15 cellular contexts compared by ENCODE assay signal in genomic region chr11:970319-970871, GRCh38. TPM values are rescaled to one million over a fixed set of nuclear protein-coding genes. Genes with fewer than 3 reads are reported as not detected.
DNase-seq lines count a peak whose midpoint lies in the region; ATAC-seq, FAIRE-seq and TF ChIP-seq lines count a peak whose summit lies in the region.
"Had no signal": no experiment of that assay in that cellular context is flagged by ENCODE, and none has a peak within 500 bp of the region (broad histone marks: within the 10 kb centered on the region; RNA-seq: fewer than 3 reads in every experiment).

No MANE protein-coding gene starts in this region.

- no peak for TF ChIP-seq RAD21 in GM12878 (IDR thresholded peaks at IDR 0.05; ENCODE audit: insufficient read depth, low read depth, low read length)

- peak overlapping the region; percentile 64 for H3K27ac Mint-ChIP-seq in activated CD4-positive, alpha-beta T cell treated with anti-CD3 and anti-CD28 coated beads for 36 hours

- H3K36me3 Mint-ChIP-seq in activated CD4-positive, alpha-beta T cell treated with anti-CD3 and anti-CD28 coated beads for 36 hours (ENCODE audit: low read depth): peaks cover 22% of the 10 kb centered on the region

- no peak for TF ChIP-seq EP300 in GM12878 (IDR thresholded peaks at IDR 0.05; ENCODE audit: borderline replicate concordance in 1 of 2, control insufficient read depth in 1 of 2, low read depth in 2 of 2, low read length in 2 of 2)

- CTCF ChIA-PET in activated CD4-positive, alpha-beta T cell treated with anti-CD3 and anti-CD28 coated beads for 36 hours (lab: Charles Lee): interaction anchor here (1.0 kb wide), 1 partner anchor 13 kb away, joined by 3 read pairs; no protein-coding TSS in a partner anchor
- CTCF ChIA-PET in GM12878 (lab: Yijun Ruan, JAX): no interaction called here

- SMC1A ChIA-PET in GM12878 (lab: Charles Lee; ENCODE audit: uncharacterized antibody, unreplicated experiment): no interaction called here

- H3K27me3 Mint-ChIP-seq in activated CD4-positive, alpha-beta T cell treated with anti-CD3 and anti-CD28 coated beads for 36 hours: no peaks in the 10 kb centered on the region

- H3K4me1 ChIP-seq in GM12878 (ENCODE audit: control insufficient read depth, insufficient read depth, low read length): no peaks in the 10 kb centered on the region
- peaks cover 33 to 36% of the 10 kb centered on the region in 2 experiments for H3K4me1 ChIP-seq in neutrophil (ENCODE audit: control insufficient read depth in 1 of 2, insufficient read depth in 1 of 2, low read depth in 1 of 2, low read length in 1 of 2)
- H3K4me1 ChIP-seq: ascending aorta had no signal

- DNase-seq in activated CD4-positive, alpha-beta T cell treated with anti-CD3 and anti-CD28 coated beads for 36 hours: peak; percentile 43
- no peak for DNase-seq in activated CD4-positive, alpha-beta T cell treated with anti-CD3 and anti-CD28 coated beads, Interleukin-2, amount 50 U/mL, for 1 hour
- DNase-seq in SW480 (ENCODE audit: low spot score): peak; percentile 85
- DNase-seq in GM12878 (ENCODE audit: low read depth, low spot score): no peak
- no peak for DNase-seq in NK-92 treated with Interleukin-12 subunit alpha and Interleukin-12 subunit beta, amount 100 ng/mL, for 24 hours (lab: John Stamatoyannopoulos, UW)
- DNase-seq: dermis blood vessel endothelial cell, NCI-H146, NCI-H446 had no signal

- no peak overlapping the region for H3K9ac ChIP-seq in GM12878 (ENCODE audit: control insufficient read depth, insufficient read depth, low read length)

- H3K9me3 Mint-ChIP-seq in activated CD4-positive, alpha-beta T cell treated with anti-CD3 and anti-CD28 coated beads for 36 hours (ENCODE audit: low read depth): no peaks in the 10 kb centered on the region

- H2AFZ ChIP-seq in GM12878 (ENCODE audit: control insufficient read depth, low read depth, low read length): no peak overlapping the region

- FAIRE-seq in GM12878 (lab: Jason Lieb, UNC): no peak
- FAIRE-seq: G401.6, GM19239 had no signal

- no peak overlapping the region for H3K27ac ChIP-seq in GM12878 (ENCODE audit: control insufficient read depth, insufficient read depth)
- peak overlapping the region; percentile 25 for H3K27ac ChIP-seq in neutrophil
- H3K27ac ChIP-seq: 22Rv1, ascending aorta had no signal

- TF ChIP-seq CTCF in GM12878 (IDR thresholded peaks at IDR 0.05 in 2 of 3, conservative IDR thresholded peaks at IDR 0.05 in 1 of 3; ENCODE audit: control insufficient read depth in 2 of 3, extremely low read depth in 1 of 3, insufficient read depth in 1 of 3, low read depth in 3 of 3, low read length in 3 of 3) (no peak), neutrophil (IDR thresholded peaks at IDR 0.05) (no peak)

- intact Hi-C loops in activated CD4-positive, alpha-beta T cell treated with anti-CD3 and anti-CD28 coated beads for 36 hours (cut with DNase I, micrococcal nuclease): no loop called here
- intact Hi-C loops in GM12878 (cut with micrococcal nuclease; ENCODE audit: unreplicated experiment): no loop called here

- H3K4me1 Mint-ChIP-seq in activated CD4-positive, alpha-beta T cell treated with anti-CD3 and anti-CD28 coated beads for 36 hours: peaks cover 22% of the 10 kb centered on the region

- BruUV-seq in GM12878 (replicated peaks; lab: Mats Ljungman, UMichigan): no TSS peak

- no peaks in the 10 kb centered on the region for H3K27me3 ChIP-seq in GM12878 (replicated peaks in 1 of 2; ENCODE audit: control insufficient read depth in 2 of 2, insufficient read depth in 2 of 2, low read length in 1 of 2)
- H3K27me3 ChIP-seq in neutrophil: no peaks in the 10 kb centered on the region
- H3K27me3 ChIP-seq: ascending aorta had no signal

- RAD21 ChIA-PET in GM12878 (lab: Charles Lee; ENCODE audit: unreplicated experiment): no interaction called here

- H3K36me3 ChIP-seq in GM12878 (ENCODE audit: control insufficient read depth in 2 of 2, insufficient read depth in 2 of 2, low read length in 1 of 2) (peaks cover 6 to 24% of the 10 kb centered on the region in 2 experiments; a peak in 3 of 4 replicates), neutrophil (peaks cover 44% of the 10 kb centered on the region)

- no peaks in the 10 kb centered on the region for H4K20me1 ChIP-seq in GM12878 (ENCODE audit: control insufficient read depth, insufficient read depth)

- in situ Hi-C loops in GM12878 (cut with MboI): no loop called here

- POLR2A ChIA-PET in activated CD4-positive, alpha-beta T cell treated with anti-CD3 and anti-CD28 coated beads for 36 hours (lab: Charles Lee): no interaction called here
- POLR2A ChIA-PET in GM12878 (lab: Charles Lee): no interaction called here

- no peak for TF ChIP-seq POLR2A in GM12878 (IDR thresholded peaks at IDR 0.05; ENCODE audit: low read depth, low read length)

- WGBS in GM12878 (ENCODE audit: insufficient coverage, insufficient replicate concordance, low lambda C conversion rate, missing lambda C conversion rate): 80% methylated on average over 26 of the region's 26 CpGs

- H3K4me3 Mint-ChIP-seq in activated CD4-positive, alpha-beta T cell treated with anti-CD3 and anti-CD28 coated beads for 36 hours: no peak overlapping the region

- H3K4me2 ChIP-seq in GM12878 (ENCODE audit: control insufficient read depth, insufficient read depth): no peak overlapping the region

- H3K9me3 ChIP-seq in GM12878 (replicated peaks; ENCODE audit: control insufficient read depth, insufficient read depth, low read length): no peaks in the 10 kb centered on the region
- H3K9me3 ChIP-seq in neutrophil: no peaks in the 10 kb centered on the region
- H3K9me3 ChIP-seq: ascending aorta had no signal

- H3K4me3 ChIP-seq in GM12878: no peak overlapping the region
- peak overlapping the region in 1 of 2 experiments; percentile 2 for H3K4me3 ChIP-seq in neutrophil (ENCODE audit: low read depth in 1 of 2, low read length in 1 of 2)
- H3K4me3 ChIP-seq: ascending aorta had no signal

- peak; percentile 51 for ATAC-seq in activated CD4-positive, alpha-beta T cell treated with anti-CD3 and anti-CD28 coated beads for 36 hours
- ATAC-seq in GM12878 (no peak), HG03097 (IDR thresholded peaks at IDR 0.05; ENCODE audit: low FRiP score, unreplicated experiment) (no peak), HG02870 (IDR thresholded peaks at IDR 0.05; ENCODE audit: unreplicated experiment) (no peak)

- no peaks in the 10 kb centered on the region for H3K79me2 ChIP-seq in GM12878 (ENCODE audit: control insufficient read depth, insufficient read depth, low read length)

TF ChIP-seq in GM12878, 131 proteins besides CTCF, POLR2A, EP300 and RAD21:
- TF ChIP-seq MEF2A (IDR thresholded peaks at IDR 0.05; ENCODE audit: insufficient read depth, low read depth, low read length): no peak
- TF ChIP-seq RUNX3 (IDR thresholded peaks at IDR 0.05; ENCODE audit: low read length): peak; percentile 19; the same call in 1 of the 2 replicates

RNA-seq across cellular contexts. Expression of gene AP2A2, which starts 44.7 kb away (rescaled TPM):
- 10 to 100 TPM; 43.5 to 71.6 TPM for total RNA-seq in activated CD4-positive, alpha-beta T cell treated with anti-CD3 and anti-CD28 coated beads for 36 hours
- 81.6 and 92.4 TPM in 2 replicates for total RNA-seq in GM12878 (2013; cell fraction: nucleolus; rRNA removed)
- total RNA-seq in GM12878 (2014; rRNA removed) (12.8 and 15.1 TPM in 2 replicates), GM12878 (2014; rRNA removed; fragmentation: Illumina TruSeq; extraction: Trizol) (17.7 TPM in 2 replicates), GM12878 (2021) (42.0 and 46.8 TPM in 2 replicates)
- polyA plus RNA-seq in GM12878 (2011; ENCODE audit: low read depth): 27.9 TPM
- polyA plus RNA-seq in GM12878 (2011; rRNA removed) (23.2 and 34.8 TPM in 2 replicates), GM12878 (2014; fragmentation: Illumina TruSeq; extraction: Trizol) (39.6 and 48.8 TPM in 2 replicates), GM12878 (2014; fragmentation: Nextera tagmentation; extraction: Ambion mirVana) (1 to 10 TPM in 1 of 2 experiments, under 1 TPM in 1; 0.58 to 2.6 TPM), GM12878 (2014; rRNA removed) (26.4 and 32.6 TPM in 2 replicates), GM12878 (2016; fragmentation: Nextera tagmentation; extraction: Ambion mirVana) (10 to 100 TPM; 14.4 to 18.8 TPM)
- 27.5 and 29.6 TPM in 2 replicates for polyA plus RNA-seq in GM12878 (2011; cell fraction: cytosol; rRNA removed)
- polyA plus RNA-seq in GM12878 (2011; cell fraction: nucleus; rRNA removed): 106 and 121 TPM in 2 replicates
- polyA plus RNA-seq in GM12878 (2012): 21.7 and 22.3 TPM in 2 replicates
- 40.8 and 41.6 TPM in 2 replicates for polyA minus RNA-seq in GM12878 (2011; rRNA and poly(A)+ RNA removed)
- polyA minus RNA-seq in GM12878 (2011; cell fraction: cytosol; rRNA and poly(A)+ RNA removed): 24.7 and 32.3 TPM in 2 replicates
- 23.9 and 38.2 TPM in 2 replicates for polyA minus RNA-seq in GM12878 (2011; cell fraction: nucleus; rRNA and poly(A)+ RNA removed)

RNA-seq across cellular contexts. Expression of gene CHID1, which starts 59.8 kb away (rescaled TPM):
- 10 to 100 TPM; 60.4 to 75.3 TPM for total RNA-seq in activated CD4-positive, alpha-beta T cell treated with anti-CD3 and anti-CD28 coated beads for 36 hours
- total RNA-seq in GM12878 (2013; cell fraction: nucleolus; rRNA removed): 35.6 and 47.2 TPM in 2 replicates
- total RNA-seq in GM12878 (2014; rRNA removed) (20.7 and 30.2 TPM in 2 replicates), GM12878 (2014; rRNA removed; fragmentation: Illumina TruSeq; extraction: Trizol) (15.5 and 16.7 TPM in 2 replicates), GM12878 (2021) (48.5 and 54.2 TPM in 2 replicates)
- 17.6 TPM for polyA plus RNA-seq in GM12878 (2011; ENCODE audit: low read depth)
- polyA plus RNA-seq in GM12878 (2011; rRNA removed) (15.5 and 30.1 TPM in 2 replicates), GM12878 (2014; fragmentation: Illumina TruSeq; extraction: Trizol) (11.1 and 20.2 TPM in 2 replicates), GM12878 (2014; fragmentation: Nextera tagmentation; extraction: Ambion mirVana) (10 to 100 TPM in 1 of 2 experiments, 1 to 10 TPM in 1; 4.8 to 10.1 TPM), GM12878 (2014; rRNA removed) (38.9 and 40.2 TPM in 2 replicates), GM12878 (2016; fragmentation: Nextera tagmentation; extraction: Ambion mirVana) (10 to 100 TPM; 63.3 to 75.2 TPM)
- polyA plus RNA-seq in GM12878 (2011; cell fraction: cytosol; rRNA removed): 45.8 and 56.7 TPM in 2 replicates
- polyA plus RNA-seq in GM12878 (2011; cell fraction: nucleus; rRNA removed): 53.3 and 64.0 TPM in 2 replicates
- 30.5 and 35.3 TPM in 2 replicates for polyA plus RNA-seq in GM12878 (2012)
- 36.6 and 44.7 TPM in 2 replicates for polyA minus RNA-seq in GM12878 (2011; rRNA and poly(A)+ RNA removed)
- polyA minus RNA-seq in GM12878 (2011; cell fraction: cytosol; rRNA and poly(A)+ RNA removed): 19.8 and 21.9 TPM in 2 replicates
- polyA minus RNA-seq in GM12878 (2011; cell fraction: nucleus; rRNA and poly(A)+ RNA removed): 18.6 and 24.4 TPM in 2 replicates

Comparison
In these comparisons a context has a peak if more than half of its experiments do, and no peak if none do; other contexts are left out.
1. DNase-seq: peak in activated CD4-positive, alpha-beta T cell treated with anti-CD3 and anti-CD28 coated beads for 36 hours (single experiment) and SW480 (single experiment); none in activated CD4-positive, alpha-beta T cell treated with anti-CD3 and anti-CD28 coated beads, Interleukin-2, amount 50 U/mL, for 1 hour (single experiment), GM12878 (single experiment) and NK-92 treated with Interleukin-12 subunit alpha and Interleukin-12 subunit beta, amount 100 ng/mL, for 24 hours (single experiment).